ENCODE assay signal across 7 cellular contexts in the genomic region with DNA sequence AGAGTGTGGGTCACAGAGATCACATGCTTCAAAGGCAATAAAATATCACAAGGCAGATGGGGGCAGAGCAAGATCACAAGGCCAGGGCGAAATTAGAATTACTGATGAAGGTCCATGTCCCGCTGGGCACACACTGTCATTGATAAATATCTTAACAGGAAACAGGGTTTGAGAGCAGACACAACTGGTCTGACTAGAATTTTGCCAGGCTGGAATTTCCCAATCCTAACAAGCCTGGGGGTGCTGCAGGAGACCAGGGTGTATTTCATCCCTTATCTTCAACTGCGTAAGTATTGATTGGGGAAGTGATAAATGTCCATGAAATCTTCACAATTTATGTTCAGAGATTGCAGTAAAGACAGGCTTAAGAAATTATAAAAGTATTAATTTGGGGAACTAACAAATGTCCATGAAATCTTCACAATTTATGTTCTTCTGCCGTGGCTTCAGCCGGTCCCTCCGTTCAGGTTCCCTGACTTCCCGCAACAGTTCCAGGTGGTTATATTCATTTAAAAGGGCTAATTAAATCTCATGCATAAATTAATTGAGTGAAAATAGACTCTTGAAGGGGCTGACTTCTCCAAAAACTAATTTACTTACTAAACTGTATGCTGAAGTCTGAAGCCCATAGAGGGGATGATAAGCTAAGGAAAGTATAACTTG. TPM values are rescaled to one million over a fixed set of nuclear protein-coding genes. Genes with fewer than 3 reads are reported as not detected.
DNase-seq lines count a peak whose midpoint lies in the region; ATAC-seq and TF ChIP-seq lines count a peak whose summit lies in the region.
"Not testable (repeated sequence)": the region's sequence is repeated elsewhere in the genome, so short reads cannot be mapped to it uniquely, and the experiment has no call there.

No MANE protein-coding gene starts in this region.

- intact Hi-C loops in PC-3 (cut with micrococcal nuclease): not testable (repeated sequence)

- CTCF ChIA-PET in PC-3 (lab: Charles Lee): not testable (repeated sequence)

- WGBS in smooth muscle cell (ENCODE audit: low lambda C conversion rate): 64% methylated on average over 7 of the region's 7 CpGs

- not testable (repeated sequence) for H4K20me1 ChIP-seq in PC-3 (ENCODE audit: low read length); smooth muscle cell (ENCODE audit: low read depth)

- POLR2A ChIA-PET in PC-3 (lab: Charles Lee; ENCODE audit: unreplicated experiment): not testable (repeated sequence)

- H3K36me3 ChIP-seq in PC-3 (ENCODE audit: low read depth, low read length): peaks cover 62% of the 10 kb centered on the region
- peaks cover 22% of the 10 kb centered on the region for H3K36me3 ChIP-seq in smooth muscle cell (ENCODE audit: low read depth)

- TF ChIP-seq CTCF in PC-3 (conservative IDR thresholded peaks at IDR 0.05; ENCODE audit: low read depth, low read length); VCaP (conservative IDR thresholded peaks at IDR 0.05); endothelial cell (IDR thresholded peaks at IDR 0.05; ENCODE audit: unreplicated experiment); nephron progenitor cell (IDR thresholded peaks at IDR 0.05); smooth muscle cell (IDR thresholded peaks at IDR 0.05; ENCODE audit: borderline replicate concordance, insufficient read depth, poor library complexity, severe bottlenecking): not testable (repeated sequence)

- not testable (repeated sequence) for H3K27ac Mint-ChIP-seq in endothelial cell (ENCODE audit: unreplicated experiment)
- H3K27ac Mint-ChIP-seq in nephron progenitor cell: peak overlapping the region; percentile 75

- H2AFZ ChIP-seq in PC-3 (ENCODE audit: low read length); smooth muscle cell (ENCODE audit: low read depth): not testable (repeated sequence)

- H3K4me1 ChIP-seq in PC-3 (ENCODE audit: insufficient read depth, low read length); smooth muscle cell (ENCODE audit: low read depth): not testable (repeated sequence)

- H3K9me3 Mint-ChIP-seq in endothelial cell (ENCODE audit: unreplicated experiment); nephron progenitor cell: not testable (repeated sequence)

- not testable (repeated sequence) for H3K9ac ChIP-seq in PC-3 (ENCODE audit: low read length); smooth muscle cell (ENCODE audit: low read depth)

- not testable (repeated sequence) for H3K4me2 ChIP-seq in PC-3 (ENCODE audit: low read length); smooth muscle cell

- not testable (repeated sequence) for H3K9me2 ChIP-seq in PC-3 (replicated peaks; ENCODE audit: low read length)

- not testable (repeated sequence) for ATAC-seq in PC-3

- H3K36me3 Mint-ChIP-seq in endothelial cell (ENCODE audit: low read depth, unreplicated experiment) (peaks cover 48% of the 10 kb centered on the region), nephron progenitor cell (ENCODE audit: low read depth) (peaks cover 91% of the 10 kb centered on the region)

- not testable (repeated sequence) for H3K4me3 ChIP-seq in PC-3 (ENCODE audit: low read length); smooth muscle cell

- H3K4me1 Mint-ChIP-seq in endothelial cell (ENCODE audit: unreplicated experiment); nephron progenitor cell: not testable (repeated sequence)

- not testable (repeated sequence) for H3K9me3 ChIP-seq in PC-3 (ENCODE audit: low read length); smooth muscle cell (replicated peaks; ENCODE audit: low read depth)

- not testable (repeated sequence) for H3K27ac ChIP-seq in PC-3 (ENCODE audit: low read length)
- H3K27ac ChIP-seq in VCaP (peak overlapping the region; percentile 31; the same call in 1 of the 2 replicates), smooth muscle cell (ENCODE audit: low read depth) (peak overlapping the region; percentile 17)

- H3K27me3 Mint-ChIP-seq in endothelial cell (ENCODE audit: unreplicated experiment); nephron progenitor cell (ENCODE audit: low read depth, poor library complexity): not testable (repeated sequence)

- not testable (repeated sequence) for H3K27me3 ChIP-seq in PC-3 (ENCODE audit: low read length); smooth muscle cell (ENCODE audit: low read depth)

- H3K4me3 Mint-ChIP-seq in endothelial cell (ENCODE audit: unreplicated experiment): peak overlapping the region; percentile 8
- not testable (repeated sequence) for H3K4me3 Mint-ChIP-seq in nephron progenitor cell

- BruUV-seq in PC-3 (replicated peaks; lab: Mats Ljungman, UMichigan): not testable (repeated sequence)

- DNase-seq in ELF-1 (ENCODE audit: low read depth, low spot score) (peak; percentile 63), PC-3 (peak; percentile 25), islet precursor cell (peak; percentile 76)
- DNase-seq in endothelial cell (ENCODE audit: low spot score); nephron progenitor cell; smooth muscle cell (lab: John Stamatoyannopoulos, UW; ENCODE audit: unreplicated experiment): not testable (repeated sequence)

- H3F3A ChIP-seq in PC-3 (ENCODE audit: low read length, unreplicated experiment); smooth muscle cell (ENCODE audit: low read depth): not testable (repeated sequence)

- H3K79me2 ChIP-seq in PC-3 (ENCODE audit: low read length); smooth muscle cell (ENCODE audit: low read depth): not testable (repeated sequence)

RNA-seq across cellular contexts. Expression of a gene that starts 33.1 kb away (rescaled TPM):
- total RNA-seq in PC-3 (2014; rRNA removed): 86.1 and 94.1 TPM in 2 replicates
- total RNA-seq in endothelial cell (ENCODE audit: unreplicated experiment): 141 TPM
- 77.9 and 83.7 TPM in 2 replicates for total RNA-seq in smooth muscle cell
- polyA plus RNA-seq in smooth muscle cell: 56.1 and 70.4 TPM in 2 replicates

RNA-seq across cellular contexts. Expression of a gene that starts 33.5 kb away (rescaled TPM):
- total RNA-seq in PC-3 (2014; rRNA removed): 7.7 and 8.5 TPM in 2 replicates
- total RNA-seq in endothelial cell (ENCODE audit: unreplicated experiment): 20.5 TPM
- 28.0 and 36.5 TPM in 2 replicates for total RNA-seq in smooth muscle cell
- polyA plus RNA-seq in smooth muscle cell: 24.0 and 25.5 TPM in 2 replicates
